Comparison of ENCODE assay signal across 19 cellular contexts in genomic region chr3:7565574-7565973, GRCh38.
DNase-seq lines count a peak whose midpoint lies in the region; ATAC-seq, FAIRE-seq and TF ChIP-seq lines count a peak whose summit lies in the region.
"Had no signal": no experiment of that assay in that cellular context is flagged by ENCODE, and none has a peak within 500 bp of the region (broad histone marks: within the 10 kb centered on the region; RNA-seq: fewer than 3 reads in every experiment).

No MANE protein-coding gene starts in this region.

- H3K36me3 ChIP-seq in IMR-90 (ENCODE audit: control insufficient read depth, insufficient read depth, low read length) = no peaks in the 10 kb centered on the region
- H3K36me3 ChIP-seq in bronchial epithelial cell (ENCODE audit: control insufficient read depth, insufficient read depth, low read length) = no peaks in the 10 kb centered on the region

- no peaks in the 10 kb centered on the region for H4K20me1 ChIP-seq in IMR-90 (ENCODE audit: insufficient read depth, low read length)

- no peaks in the 10 kb centered on the region for H3K4me1 Mint-ChIP-seq in effector memory CD8-positive, alpha-beta T cell (ENCODE audit: low read depth in 2 of 2)
- H3K4me1 Mint-ChIP-seq: B cell had no signal

- no peak overlapping the region for H3K4me2 ChIP-seq in IMR-90 (ENCODE audit: low read depth, low read length)
- H3K4me2 ChIP-seq: GM23338 had no signal

- H3K79me1 ChIP-seq in IMR-90 (ENCODE audit: low read depth in 1 of 2, low read length in 2 of 2) = no peaks in the 10 kb centered on the region

- no peak overlapping the region for H2BK120ac ChIP-seq in IMR-90 (ENCODE audit: low read depth, low read length)

- H2BK20ac ChIP-seq in IMR-90 (ENCODE audit: low read depth, low read length) = no peak overlapping the region

- H3K27me3 ChIP-seq in IMR-90 (ENCODE audit: control insufficient read depth, insufficient read depth, low read length) (no peaks in the 10 kb centered on the region), bronchial epithelial cell (ENCODE audit: control insufficient read depth, insufficient read depth, low read length) (no peaks in the 10 kb centered on the region)

- no peak for TF ChIP-seq CTCF in IMR-90 (conservative IDR thresholded peaks at IDR 0.05; ENCODE audit: low read depth, low read length)
- TF ChIP-seq CTCF in bronchial epithelial cell (IDR thresholded peaks at IDR 0.05; ENCODE audit: insufficient read depth, low read length, severe bottlenecking) = no peak
- no peak for TF ChIP-seq CTCF in fibroblast of mammary gland (conservative IDR thresholded peaks at IDR 0.05; ENCODE audit: control insufficient read depth, insufficient read depth, low read depth, low read length)

- DNase-seq in NCI-H82 (lab: John Stamatoyannopoulos, UW) = peak; percentile 48
- no peak for DNase-seq in NCI-H82 treated with DMSO at 0.1 percent for 48 hours (lab: John Stamatoyannopoulos, UW; ENCODE audit: unreplicated experiment)
- DNase-seq in IMR-90 = no peak
- DNase-seq in bronchial epithelial cell (ENCODE audit: low read depth) = peak; percentile 88
- DNase-seq in fibroblast of mammary gland (ENCODE audit: low read depth) = peak; percentile 4
- no peak for DNase-seq in globus pallidus (ENCODE audit: low spot score)
- no peak for DNase-seq in effector memory CD8-positive, alpha-beta T cell
- no peak for DNase-seq in AG08395 (ENCODE audit: low spot score)
- DNase-seq: C1 segment of cervical spinal cord; Calu3; CD4-positive, alpha-beta T cell; DMS79 treated with DMSO at 0.1 percent for 48 hours; EL; H9 had no signal

- H3K9me3 Mint-ChIP-seq in effector memory CD8-positive, alpha-beta T cell = peaks cover 8 to 16% of the 10 kb centered on the region in 2 donors
- H3K9me3 Mint-ChIP-seq: CD4-positive, alpha-beta T cell had no signal

- H3K27me3 Mint-ChIP-seq in effector memory CD8-positive, alpha-beta T cell = no peaks in the 10 kb centered on the region
- H3K27me3 Mint-ChIP-seq: B cell; CD4-positive, alpha-beta T cell had no signal

- H3K56ac ChIP-seq in IMR-90 (ENCODE audit: extremely low read depth, insufficient read depth, low read length) = no peak overlapping the region

- CTCF ChIA-PET in IMR-90 (lab: Yijun Ruan, JAX) = interaction anchor here (0.7 kb wide), 1 partner anchor 1217 kb away, joined by 3 read pairs; no protein-coding TSS in a partner anchor

- no peaks in the 10 kb centered on the region for H3K36me3 Mint-ChIP-seq in effector memory CD8-positive, alpha-beta T cell (ENCODE audit: insufficient read depth)

- no peak overlapping the region for H2BK5ac ChIP-seq in IMR-90 (ENCODE audit: low read depth, low read length, poor library complexity, severe bottlenecking)

- H4K91ac ChIP-seq in IMR-90 (ENCODE audit: insufficient read depth, low read depth, low read length) = no peak overlapping the region

- no peak overlapping the region for H2AFZ ChIP-seq in IMR-90 (replicated peaks; ENCODE audit: low read length, poor library complexity)
- H2AFZ ChIP-seq: GM23338 had no signal

- in situ Hi-C loops in IMR-90 (cut with MboI; ENCODE audit: low sequenced_read_pairs) = no loop called here

- WGBS in IMR-90 (ENCODE audit: extremely low coverage in 2 of 2, insufficient read length in 1 of 2), 2 experiments = 50% methylated on average over 2 of the region's 2 CpGs; no CpG with 5 or more reads in 1 of the 2 experiments

- H3K4me1 ChIP-seq in IMR-90 (ENCODE audit: control insufficient read depth, insufficient read depth, low read length) = no peaks in the 10 kb centered on the region

- no peak overlapping the region for H2BK15ac ChIP-seq in IMR-90 (ENCODE audit: low read depth, low read length)

- TF ChIP-seq POLR2A in IMR-90 (IDR thresholded peaks at IDR 0.05; ENCODE audit: low read depth, low read length) = no peak

- no peak overlapping the region for H3K23ac ChIP-seq in IMR-90 (ENCODE audit: low read depth, low read length)

- POLR2A ChIA-PET in IMR-90 (lab: Charles Lee; ENCODE audit: unreplicated experiment) = no interaction called here

- no peaks in the 10 kb centered on the region for H3K9me1 ChIP-seq in IMR-90 (ENCODE audit: insufficient read depth, low read length)

- H3K18ac ChIP-seq in IMR-90 (ENCODE audit: low read depth, low read length) = no peak overlapping the region

- H3K27ac Mint-ChIP-seq in effector memory CD8-positive, alpha-beta T cell = no peak overlapping the region
- H3K27ac Mint-ChIP-seq: B cell; CD4-positive, alpha-beta T cell; GM23338; H9 had no signal

- H4K8ac ChIP-seq in IMR-90 (ENCODE audit: low read depth in 2 of 2, low read length in 2 of 2) = no peak overlapping the region

- no TSS peak for BruUV-seq in IMR-90 (replicated peaks; lab: Mats Ljungman, UMichigan)

- no peak overlapping the region for H2AK5ac ChIP-seq in IMR-90 (ENCODE audit: low read depth, low read length)

- no peak overlapping the region for H4K5ac ChIP-seq in IMR-90 (ENCODE audit: low read depth, low read length)

- FAIRE-seq in bronchial epithelial cell (lab: Jason Lieb, UNC) = no peak
- FAIRE-seq: G401.6, GM12892 had no signal

- intact Hi-C loops in IMR-90 (cut with micrococcal nuclease) = no loop called here

- no peak overlapping the region for H3K4me3 Mint-ChIP-seq in effector memory CD8-positive, alpha-beta T cell
- H3K4me3 Mint-ChIP-seq: B cell; CD4-positive, alpha-beta T cell; GM23338; H9 had no signal

- no peak overlapping the region for H3K4ac ChIP-seq in IMR-90 (ENCODE audit: low read depth, low read length)

- H3K4me3 ChIP-seq in IMR-90 (ENCODE audit: insufficient read depth, low read depth, low read length) = no peak overlapping the region
- H3K4me3 ChIP-seq in bronchial epithelial cell (ENCODE audit: low read depth, low read length) = no peak overlapping the region
- H3K4me3 ChIP-seq in fibroblast of mammary gland (ENCODE audit: control insufficient read depth, low read depth, low read length) = no peak overlapping the region
- H3K4me3 ChIP-seq: GM23338 had no signal

- H3K9ac ChIP-seq in IMR-90 (ENCODE audit: low read depth, low read length) = no peak overlapping the region

- H2AK9ac ChIP-seq in IMR-90 (replicated peaks; ENCODE audit: low read depth, low read length, poor library complexity) = no peak overlapping the region

- H3K9me3 ChIP-seq in IMR-90 (ENCODE audit: control insufficient read depth, insufficient read depth, low read length) = peaks cover 4% of the 10 kb centered on the region

- H3K27ac ChIP-seq in IMR-90 (ENCODE audit: insufficient read depth, low read length) = no peak overlapping the region
- H3K27ac ChIP-seq: 22Rv1 had no signal

- TF ChIP-seq RAD21 in IMR-90 (IDR thresholded peaks at IDR 0.05; ENCODE audit: low read length) = no peak

- dilution Hi-C loops in IMR-90 (cut with HindIII; ENCODE audit: low sequenced_read_pairs, unreplicated experiment) = no loop called here

- ATAC-seq in IMR-90 (ENCODE audit: low read depth) = no peak
- ATAC-seq in effector memory CD8-positive, alpha-beta T cell (replicated peaks) = no peak
- ATAC-seq: GM23338 had no signal

- H3K14ac ChIP-seq in IMR-90 (replicated peaks; ENCODE audit: low read depth, low read length) = no peak overlapping the region

TF ChIP-seq in IMR-90, 13 proteins besides CTCF, POLR2A, EP300 and RAD21:
- no peak for TF ChIP-seq ELK1 (IDR thresholded peaks at IDR 0.05; ENCODE audit: borderline replicate concordance, low read depth, low read length)
- peak; percentile 62 for TF ChIP-seq CEBPB (IDR thresholded peaks at IDR 0.05; ENCODE audit: low read depth, low read length)

Comparison
In these comparisons a context has a peak if more than half of its experiments do, and no peak if none do; other contexts are left out.
1. DNase-seq: peak in NCI-H82 (single experiment), bronchial epithelial cell (single experiment) and fibroblast of mammary gland (single experiment); none in NCI-H82 treated with DMSO at 0.1 percent for 48 hours (single experiment), IMR-90 (single experiment), globus pallidus (single experiment), effector memory CD8-positive, alpha-beta T cell (0 of 3) and AG08395 (single experiment).